22 cellular contexts compared by ENCODE assay signal in the genomic region with DNA sequence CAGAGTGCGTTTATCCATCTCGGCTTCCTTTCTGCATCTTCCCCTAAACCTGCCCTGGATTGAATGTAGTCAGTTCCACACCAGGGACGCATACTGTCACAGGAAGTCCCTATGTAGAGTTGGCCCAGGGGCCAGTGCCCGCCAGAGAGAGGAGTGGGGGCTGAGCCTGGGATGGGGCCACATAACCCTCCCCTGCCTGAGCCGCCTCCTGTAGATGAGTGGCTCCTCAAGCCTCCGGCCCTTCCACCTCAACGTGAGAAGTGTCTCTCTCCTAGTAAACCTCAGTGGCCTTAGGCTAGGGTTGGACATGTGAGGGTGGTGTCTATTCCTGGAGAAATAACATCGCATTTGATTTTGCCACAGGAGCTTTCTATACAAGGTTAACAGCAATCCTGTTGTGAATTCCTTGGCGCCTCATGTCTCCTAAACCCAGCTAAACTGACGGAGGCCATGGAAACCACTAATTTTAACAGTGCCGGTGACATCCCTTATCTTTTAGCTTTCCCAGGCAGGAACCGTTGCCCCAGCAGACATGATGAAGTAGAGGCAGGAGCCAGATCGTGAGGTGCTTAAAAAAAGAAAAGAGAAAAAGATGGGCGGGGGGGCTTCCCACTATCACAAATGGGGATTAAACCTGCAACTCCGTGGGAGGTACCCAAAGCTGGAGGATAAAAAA.
"Had no signal": no experiment of that assay in that cellular context is flagged by ENCODE, and none has a peak within 500 bp of the region (broad histone marks: within the 10 kb centered on the region; RNA-seq: fewer than 3 reads in every experiment).

No MANE protein-coding gene starts in this region.

- H3K27me3 ChIP-seq: ovary had no signal

- H3K4me1 ChIP-seq: foreskin keratinocyte, prostate gland had no signal

- DNase-seq: activated CD4-positive, alpha-beta memory T cell treated with anti-CD3 and anti-CD28 coated beads, Interleukin-2, amount 10 ng/mL, durations not matched to agents 7 days and 5 days; activated CD4-positive, alpha-beta T cell treated with anti-CD3 and anti-CD28 coated beads for 4 hours; activated CD4-positive, CD25-positive, alpha-beta regulatory T cell; activated effector memory CD4-positive, alpha-beta T cell treated with Interleukin-2 at 50 U/mL for 16 hours; activated naive CD4-positive, alpha-beta T cell treated with anti-CD3 and anti-CD28 coated beads for 36 hours; activated naive CD8-positive, alpha-beta T cell treated with anti-CD3 and anti-CD28 coated beads, Interleukin-2, amount 10 ng/mL, durations not matched to agents 7 days and 5 days; activated T-cell treated with anti-CD3 and anti-CD28 coated beads, Interleukin-2, amount 50 U/mL, for 72 hours; amniotic stem cell; effector CD4-positive, alpha-beta T cell; erythroblast; foreskin keratinocyte; kidney; mammary epithelial cell; naive thymus-derived CD8-positive, alpha-beta T cell; ovary; stimulated activated CD4-positive, alpha-beta T cell treated with anti-CD3 and anti-CD28 coated beads, Interleukin-2, amount 100 ng/mL, for 24 hours; stomach; T-helper 17 cell; trophoblast cell had no signal

- H3K27ac ChIP-seq: foreskin keratinocyte, neutrophil, ovary, prostate gland, stomach had no signal

- H3K36me3 ChIP-seq: neutrophil, ovary, prostate gland, stomach had no signal

- FAIRE-seq: endometrium, kidney had no signal

- H3K9me3 ChIP-seq: neutrophil, ovary, prostate gland, stomach had no signal

- H3K4me3 ChIP-seq: ovary, prostate gland, stomach had no signal
